In the genomic region with DNA sequence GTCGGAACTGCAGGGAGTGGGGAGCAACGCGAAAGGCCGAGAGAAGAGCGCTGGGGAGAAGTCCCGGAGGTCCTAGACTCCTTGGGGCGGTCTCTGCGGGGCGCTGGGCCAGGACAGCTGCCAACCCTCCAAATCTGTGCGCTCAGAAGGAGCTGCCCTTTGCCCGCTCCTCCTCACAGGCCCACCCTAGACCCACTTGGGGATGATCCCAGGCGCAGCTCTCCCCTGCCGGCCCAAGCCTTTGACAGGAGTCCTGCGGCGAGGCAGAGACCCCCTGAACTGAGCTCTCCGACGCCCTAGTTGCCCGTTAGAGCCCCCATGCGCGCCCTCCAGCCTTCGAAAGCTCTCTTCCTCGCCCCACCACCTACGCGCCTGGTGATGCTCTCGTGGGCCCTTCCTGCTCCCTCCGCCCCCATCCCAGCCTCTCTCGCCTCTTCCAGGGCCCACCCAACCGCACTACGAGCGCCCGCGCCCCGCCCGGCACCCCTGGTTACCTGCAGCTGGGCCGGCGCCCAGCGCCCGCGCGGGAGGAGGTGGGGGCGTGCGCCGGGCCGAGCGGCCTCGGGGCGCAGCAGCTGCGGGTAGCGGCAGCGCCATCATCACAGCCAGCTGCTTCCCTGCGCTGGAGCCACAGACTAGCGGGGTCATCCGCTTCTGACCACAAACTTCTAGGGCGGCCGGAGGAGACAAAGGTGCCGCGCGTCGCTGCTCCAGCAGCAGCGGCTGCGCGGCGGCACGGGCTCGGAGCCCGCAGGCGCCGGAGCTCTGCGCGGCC, we compare ENCODE assay signal across 9 cellular contexts.
DNase-seq lines count a peak whose midpoint lies in the region; ATAC-seq and TF ChIP-seq lines count a peak whose summit lies in the region.
"Had no signal": no experiment of that assay in that cellular context is flagged by ENCODE, and none has a peak within 500 bp of the region (broad histone marks: within the 10 kb centered on the region; RNA-seq: fewer than 3 reads in every experiment).

No MANE protein-coding gene starts in this region.

- ATAC-seq in IMR-90 (ENCODE audit: low read depth): no peak
- ATAC-seq in esophagus mucosa: no peak

- H3K9me3 ChIP-seq in IMR-90 (ENCODE audit: control insufficient read depth, insufficient read depth, low read length): no peaks in the 10 kb centered on the region
- H3K9me3 ChIP-seq in neural progenitor cell (ENCODE audit: low read depth): no peaks in the 10 kb centered on the region

- POLR2A ChIA-PET in IMR-90 (lab: Charles Lee; ENCODE audit: unreplicated experiment): no interaction called here

- H3K4ac ChIP-seq in IMR-90 (ENCODE audit: low read depth, low read length): no peak overlapping the region

- H3K4me2 ChIP-seq in IMR-90 (ENCODE audit: low read depth, low read length) (no peak overlapping the region), neural progenitor cell (peak overlapping the region; percentile 95)

- H2AFZ ChIP-seq in IMR-90 (replicated peaks; ENCODE audit: low read length, poor library complexity) (no peak overlapping the region), neural progenitor cell (replicated peaks) (peak overlapping the region; percentile 70)

- intact Hi-C loops in IMR-90 (cut with micrococcal nuclease): no loop called here

- H2AK5ac ChIP-seq in IMR-90 (ENCODE audit: low read depth, low read length): no peak overlapping the region

- no peak overlapping the region for H2BK20ac ChIP-seq in IMR-90 (ENCODE audit: low read depth, low read length)

- H3K36me3 Mint-ChIP-seq in chondrocyte (ENCODE audit: low read depth) (no peaks in the 10 kb centered on the region), neural progenitor cell (peaks cover 16% of the 10 kb centered on the region)

- no peak overlapping the region for H3K18ac ChIP-seq in IMR-90 (ENCODE audit: low read depth, low read length)

- no peak for TF ChIP-seq CTCF in C4-2B (conservative IDR thresholded peaks at IDR 0.05)
- TF ChIP-seq CTCF in IMR-90 (conservative IDR thresholded peaks at IDR 0.05; ENCODE audit: low read depth, low read length): no peak
- no peak for TF ChIP-seq CTCF in chondrocyte (IDR thresholded peaks at IDR 0.05)
- no peak for TF ChIP-seq CTCF in neural progenitor cell (IDR thresholded peaks at IDR 0.05)

- H3F3A ChIP-seq in neural progenitor cell (ENCODE audit: low read depth): peaks cover 51% of the 10 kb centered on the region

- H3K27me3 Mint-ChIP-seq in chondrocyte (ENCODE audit: low read depth) (peaks cover 50% of the 10 kb centered on the region), neural progenitor cell (ENCODE audit: insufficient read depth, low read depth) (peaks cover 11% of the 10 kb centered on the region)

- no peak overlapping the region for H3K23ac ChIP-seq in IMR-90 (ENCODE audit: low read depth, low read length)

- no peak overlapping the region for H4K91ac ChIP-seq in IMR-90 (ENCODE audit: insufficient read depth, low read depth, low read length)

- no peaks in the 10 kb centered on the region for H3K36me3 ChIP-seq in IMR-90 (ENCODE audit: control insufficient read depth, insufficient read depth, low read length)
- H3K36me3 ChIP-seq in neural progenitor cell: no peaks in the 10 kb centered on the region

- CTCF ChIA-PET in IMR-90 (lab: Yijun Ruan, JAX): no interaction called here

- no peak overlapping the region for H2BK15ac ChIP-seq in IMR-90 (ENCODE audit: low read depth, low read length)

- H2BK5ac ChIP-seq in IMR-90 (ENCODE audit: low read depth, low read length, poor library complexity, severe bottlenecking): no peak overlapping the region

- H3K9ac ChIP-seq in IMR-90 (ENCODE audit: low read depth, low read length) (no peak overlapping the region), neural progenitor cell (no peak overlapping the region)

- peaks cover 27% of the 10 kb centered on the region for H3K79me2 ChIP-seq in neural progenitor cell (ENCODE audit: low read depth)

- no peaks in the 10 kb centered on the region for H3K9me3 Mint-ChIP-seq in chondrocyte (ENCODE audit: low read depth)
- no peaks in the 10 kb centered on the region for H3K9me3 Mint-ChIP-seq in neural progenitor cell

- 1% methylated on average over 46 of the region's 70 CpGs; no CpG with 5 or more reads in 1 of the 2 experiments for WGBS in IMR-90 (ENCODE audit: extremely low coverage in 2 of 2, insufficient read length in 1 of 2), 2 experiments

- dilution Hi-C loops in IMR-90 (cut with HindIII; ENCODE audit: low sequenced_read_pairs, unreplicated experiment): no loop called here

- no peak for TF ChIP-seq RAD21 in IMR-90 (IDR thresholded peaks at IDR 0.05; ENCODE audit: low read length)

- no TSS peak for BruUV-seq in IMR-90 (replicated peaks; lab: Mats Ljungman, UMichigan)

- H3K14ac ChIP-seq in IMR-90 (replicated peaks; ENCODE audit: low read depth, low read length): no peak overlapping the region

- no peak overlapping the region for H3K56ac ChIP-seq in IMR-90 (ENCODE audit: extremely low read depth, insufficient read depth, low read length)

- H4K5ac ChIP-seq in IMR-90 (ENCODE audit: low read depth, low read length): no peak overlapping the region

- H3K9me1 ChIP-seq in IMR-90 (ENCODE audit: insufficient read depth, low read length): no peaks in the 10 kb centered on the region

- H3K27ac ChIP-seq in C4-2B (peak overlapping the region; percentile 82), IMR-90 (ENCODE audit: insufficient read depth, low read length) (no peak overlapping the region), neural progenitor cell (no peak overlapping the region)

- no peaks in the 10 kb centered on the region for H3K4me1 ChIP-seq in IMR-90 (ENCODE audit: control insufficient read depth, insufficient read depth, low read length)
- H3K4me1 ChIP-seq in neural progenitor cell: peaks cover 63% of the 10 kb centered on the region

- H4K20me1 ChIP-seq in IMR-90 (ENCODE audit: insufficient read depth, low read length): no peaks in the 10 kb centered on the region
- H4K20me1 ChIP-seq in neural progenitor cell (ENCODE audit: low read depth): peaks cover 57% of the 10 kb centered on the region

- no peak for TF ChIP-seq POLR2A in IMR-90 (IDR thresholded peaks at IDR 0.05; ENCODE audit: low read depth, low read length)

- H3K79me1 ChIP-seq in IMR-90 (ENCODE audit: low read depth in 1 of 2, low read length in 2 of 2): no peaks in the 10 kb centered on the region

- no peak overlapping the region for H4K8ac ChIP-seq in IMR-90 (ENCODE audit: low read depth in 2 of 2, low read length in 2 of 2)

- H2BK120ac ChIP-seq in IMR-90 (ENCODE audit: low read depth, low read length): no peak overlapping the region

- peak overlapping the region; percentile 28 for H2AK9ac ChIP-seq in IMR-90 (replicated peaks; ENCODE audit: low read depth, low read length, poor library complexity)

- H3K4me3 ChIP-seq in IMR-90 (ENCODE audit: insufficient read depth, low read depth, low read length): no peak overlapping the region
- peak overlapping the region; percentile 76 for H3K4me3 ChIP-seq in neural progenitor cell

- H3K27me3 ChIP-seq in IMR-90 (ENCODE audit: control insufficient read depth, insufficient read depth, low read length): peaks cover 26% of the 10 kb centered on the region
- H3K27me3 ChIP-seq in neural progenitor cell: peaks cover 97% of the 10 kb centered on the region

- in situ Hi-C loops in IMR-90 (cut with MboI; ENCODE audit: low sequenced_read_pairs): no loop called here

- DNase-seq in IMR-90 (no peak), chondrocyte (ENCODE audit: low spot score) (peak; percentile 75), neural progenitor cell (ENCODE audit: low spot score) (peak; percentile 87), NOMO-1 (lab: John Stamatoyannopoulos, UW; ENCODE audit: unreplicated experiment in 2 of 2) (no peak), activated gamma-delta T cell (lab: John Stamatoyannopoulos, UW) (no peak), ureter (ENCODE audit: low spot score) (no peak)
- DNase-seq: stimulated activated CD4-positive, alpha-beta T cell treated with anti-CD3 and anti-CD28 coated beads, Interleukin-12 subunit alpha, Interleukin-12 subunit beta, amount 100 ng/mL, for 4 hours had no signal

- H3K4me1 Mint-ChIP-seq in chondrocyte (ENCODE audit: low read depth) (peaks cover 9% of the 10 kb centered on the region), neural progenitor cell (peaks cover 41% of the 10 kb centered on the region)

- H3K4me3 Mint-ChIP-seq in chondrocyte (ENCODE audit: unreplicated experiment) (peak overlapping the region; percentile 58), neural progenitor cell (peak overlapping the region; percentile 98)

- H3K27ac Mint-ChIP-seq in chondrocyte (ENCODE audit: unreplicated experiment): no peak overlapping the region
- peak overlapping the region; percentile 95 for H3K27ac Mint-ChIP-seq in neural progenitor cell

TF ChIP-seq in IMR-90, 13 proteins besides CTCF, POLR2A, EP300 and RAD21 (continues in another document):
- TF ChIP-seq, protein P1, sequence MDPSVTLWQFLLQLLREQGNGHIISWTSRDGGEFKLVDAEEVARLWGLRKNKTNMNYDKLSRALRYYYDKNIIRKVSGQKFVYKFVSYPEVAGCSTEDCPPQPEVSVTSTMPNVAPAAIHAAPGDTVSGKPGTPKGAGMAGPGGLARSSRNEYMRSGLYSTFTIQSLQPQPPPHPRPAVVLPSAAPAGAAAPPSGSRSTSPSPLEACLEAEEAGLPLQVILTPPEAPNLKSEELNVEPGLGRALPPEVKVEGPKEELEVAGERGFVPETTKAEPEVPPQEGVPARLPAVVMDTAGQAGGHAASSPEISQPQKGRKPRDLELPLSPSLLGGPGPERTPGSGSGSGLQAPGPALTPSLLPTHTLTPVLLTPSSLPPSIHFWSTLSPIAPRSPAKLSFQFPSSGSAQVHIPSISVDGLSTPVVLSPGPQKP (IDR thresholded peaks at IDR 0.05; ENCODE audit: borderline replicate concordance, low read depth, low read length): no peak
- TF ChIP-seq, protein P2, sequence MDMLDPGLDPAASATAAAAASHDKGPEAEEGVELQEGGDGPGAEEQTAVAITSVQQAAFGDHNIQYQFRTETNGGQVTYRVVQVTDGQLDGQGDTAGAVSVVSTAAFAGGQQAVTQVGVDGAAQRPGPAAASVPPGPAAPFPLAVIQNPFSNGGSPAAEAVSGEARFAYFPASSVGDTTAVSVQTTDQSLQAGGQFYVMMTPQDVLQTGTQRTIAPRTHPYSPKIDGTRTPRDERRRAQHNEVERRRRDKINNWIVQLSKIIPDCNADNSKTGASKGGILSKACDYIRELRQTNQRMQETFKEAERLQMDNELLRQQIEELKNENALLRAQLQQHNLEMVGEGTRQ (IDR thresholded peaks at IDR 0.05; ENCODE audit: low read depth, low read length): no peak
- TF ChIP-seq CEBPB (IDR thresholded peaks at IDR 0.05; ENCODE audit: low read depth, low read length): no peak
- no peak for TF ChIP-seq FOS (IDR thresholded peaks at IDR 0.05; ENCODE audit: low read depth, low read length)
- TF ChIP-seq RFX5 (IDR thresholded peaks at IDR 0.05; ENCODE audit: low read depth, low read length): no peak
- no peak for TF ChIP-seq MXI1 (IDR thresholded peaks at IDR 0.05; ENCODE audit: borderline replicate concordance, low read depth, low read length)
- TF ChIP-seq NFE2L2 (IDR thresholded peaks at IDR 0.05; ENCODE audit: low read depth, low read length): no peak
- no peak for TF ChIP-seq CHD1 (IDR thresholded peaks at IDR 0.05; ENCODE audit: low read depth, low read length)
- TF ChIP-seq SMC3 (IDR thresholded peaks at IDR 0.05; ENCODE audit: low read depth, low read length): no peak
- TF ChIP-seq BHLHE40 (IDR thresholded peaks at IDR 0.05; ENCODE audit: low read depth, low read length): no peak
- TF ChIP-seq MAFK (IDR thresholded peaks at IDR 0.05; ENCODE audit: low read depth, low read length): no peak

Comparison
In these comparisons a context has a peak if more than half of its experiments do, and no peak if none do; other contexts are left out.
1. DNase-seq: peak in chondrocyte (single experiment) and neural progenitor cell (single experiment); none in IMR-90 (single experiment), NOMO-1 (0 of 2), activated gamma-delta T cell (single experiment) and ureter (single experiment).